ENCODE assay signal across 1 cellular context in the genomic region with DNA sequence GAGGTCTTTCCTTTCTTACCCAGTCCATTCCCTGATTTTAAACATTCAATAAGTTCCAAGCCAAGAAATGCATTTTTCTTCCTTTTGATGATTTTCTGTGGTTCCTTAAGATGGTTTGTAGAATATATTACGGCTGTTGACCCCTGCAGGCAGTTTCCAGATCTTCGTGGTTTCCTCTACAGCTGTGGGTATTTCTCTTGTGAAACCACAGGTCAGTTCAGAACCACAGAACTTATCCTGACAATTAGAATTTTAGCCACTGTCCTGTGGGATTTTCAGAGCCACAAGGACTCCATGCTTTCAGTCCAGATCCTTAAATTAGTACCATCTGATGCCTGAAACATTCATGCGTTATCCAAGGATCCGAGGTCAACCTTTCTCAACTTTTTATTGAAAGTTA.
A peak's percentile ranks its signal among the peaks of the same experiment; 100 is the strongest.
TF ChIP-seq lines count a peak whose summit lies in the region.

No MANE protein-coding gene starts in this region.

TF ChIP-seq in GM12878, 131 proteins besides CTCF, POLR2A, EP300 and RAD21:
- TF ChIP-seq POU2F2 (IDR thresholded peaks at IDR 0.05; ENCODE audit: borderline replicate concordance, low read depth, low read length) (no peak), EED (IDR thresholded peaks at IDR 0.05; ENCODE audit: low read depth) (no peak), DPF2 (IDR thresholded peaks at IDR 0.05) (no peak), IKZF2 (IDR thresholded peaks at IDR 0.05) (0 out of 4 replicates have a peak, but pooled peaks of 1 of the 2 experiments have one; percentile 10), RUNX3 (IDR thresholded peaks at IDR 0.05; ENCODE audit: low read length) (peak; percentile 66), FOXK2 (IDR thresholded peaks at IDR 0.05) (no peak), WRNIP1 (IDR thresholded peaks at IDR 0.05; ENCODE audit: borderline replicate concordance, low read depth, low read length) (no peak), RELA (IDR thresholded peaks at IDR 0.05; ENCODE audit: borderline replicate concordance, partially characterized antibody) (no peak), ZBTB40 (IDR thresholded peaks at IDR 0.05; ENCODE audit: borderline replicate concordance) (no peak)
